ENCODE assay signal across 8 cellular contexts in the genomic region with DNA sequence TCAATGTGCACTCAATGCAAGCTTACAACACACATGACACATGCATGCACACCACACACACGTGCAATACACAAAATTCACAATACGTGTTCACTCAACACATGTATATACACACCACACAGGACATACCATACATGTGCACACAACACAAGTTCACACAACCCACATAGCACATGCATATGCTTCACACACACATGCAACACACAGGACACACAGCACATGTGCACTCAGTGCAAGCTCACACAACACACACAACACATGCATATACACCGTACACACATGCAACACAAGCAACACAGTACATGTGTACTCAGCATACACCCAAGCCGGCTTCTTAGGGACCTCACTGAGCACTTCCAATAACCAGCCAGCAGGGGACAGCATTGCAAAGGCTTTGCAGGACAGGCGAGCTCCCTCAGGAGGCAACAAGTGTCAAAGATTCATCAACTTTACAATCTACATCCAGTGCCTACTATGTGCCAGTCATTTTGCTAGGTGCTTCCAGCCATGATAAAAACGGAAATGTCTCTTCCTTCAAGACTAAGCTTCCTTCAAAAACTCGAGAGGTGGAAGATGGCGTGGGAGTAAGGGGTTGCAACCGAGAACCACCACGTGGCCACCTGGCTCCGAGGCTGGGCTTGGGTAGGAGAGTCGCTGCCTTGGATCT.
DNase-seq lines count a peak whose midpoint lies in the region; ATAC-seq and TF ChIP-seq lines count a peak whose summit lies in the region.

No MANE protein-coding gene starts in this region.

- intact Hi-C loops in naive thymus-derived CD4-positive, alpha-beta T cell (cut with micrococcal nuclease): loop anchor here (1.0 to 10.0 kb wide), 7 partner anchors 29 to 593 kb away; no protein-coding TSS in a partner anchor

- H3K27ac ChIP-seq in OCI-LY1 (ENCODE audit: low read depth, low read length, poor library complexity, severe bottlenecking): no peak overlapping the region
- H3K27ac ChIP-seq in naive thymus-derived CD4-positive, alpha-beta T cell (ENCODE audit: low read depth, low read length): no peak overlapping the region

- no peaks in the 10 kb centered on the region for H3K36me3 Mint-ChIP-seq in naive thymus-derived CD4-positive, alpha-beta T cell

- H3K9me3 ChIP-seq in OCI-LY1 (ENCODE audit: low read length): no peaks in the 10 kb centered on the region
- no peaks in the 10 kb centered on the region for H3K9me3 ChIP-seq in naive thymus-derived CD4-positive, alpha-beta T cell (ENCODE audit: control insufficient read depth in 2 of 3, low read length in 3 of 3)

- no peaks in the 10 kb centered on the region for H3K27me3 ChIP-seq in OCI-LY1 (ENCODE audit: insufficient read depth, low read length)
- H3K27me3 ChIP-seq in naive thymus-derived CD4-positive, alpha-beta T cell (ENCODE audit: control insufficient read depth in 2 of 2, insufficient read depth in 2 of 2, low read length in 2 of 2): no peaks in the 10 kb centered on the region

- POLR2A ChIA-PET in naive thymus-derived CD4-positive, alpha-beta T cell (lab: Charles Lee): interaction anchor here (0.5 to 0.8 kb wide), 3 partner anchors 349 to 485 kb away, joined by 3 read pairs; no protein-coding TSS in a partner anchor

- peak; percentile 97 for TF ChIP-seq CTCF in OCI-LY1 (IDR thresholded peaks at IDR 0.05; ENCODE audit: low read length)

- no peaks in the 10 kb centered on the region for H4K20me1 ChIP-seq in OCI-LY1 (ENCODE audit: insufficient read depth, low read length)

- no peak for TF ChIP-seq POLR2A in erythroblast (IDR thresholded peaks at IDR 0.05; ENCODE audit: low read length)

- no peaks in the 10 kb centered on the region for H3K9me2 ChIP-seq in OCI-LY1 (ENCODE audit: low read depth, low read length)

- H3K9me3 Mint-ChIP-seq in naive thymus-derived CD4-positive, alpha-beta T cell: peaks cover 0 to 3% (median 0%) of the 10 kb centered on the region in 11 donors

- H3K79me2 ChIP-seq in OCI-LY1 (ENCODE audit: insufficient read depth, low read length): no peaks in the 10 kb centered on the region

- CTCF ChIA-PET in naive thymus-derived CD4-positive, alpha-beta T cell (lab: Charles Lee): interaction anchor here (0.6 to 3.5 kb wide), 18 partner anchors 9 to 593 kb away, joined by 3 to 19 read pairs (median 4); no protein-coding TSS in a partner anchor

- DNase-seq in Ammon's horn (ENCODE audit: low spot score): peak; percentile 88
- peak; percentile 72 for DNase-seq in activated CD8-positive, alpha-beta memory T cell treated with anti-CD3 and anti-CD28 coated beads, Interleukin-2, amount 50 U/mL, for 4 hours
- DNase-seq in erythroblast (lab: John Stamatoyannopoulos, UW): peak; percentile 74 to 87
- peak; percentile 45 to 81 (median 72) for DNase-seq in naive thymus-derived CD4-positive, alpha-beta T cell
- DNase-seq in stimulated activated CD8-positive, alpha-beta memory T cell treated with anti-CD3 and anti-CD28 coated beads, Interleukin-7, amount 100 ng/mL, for 48 hours (ENCODE audit: extremely low read depth in 1 of 2, low read depth in 1 of 2): peak; percentile 30 to 51

- no peak overlapping the region for H3K4me2 ChIP-seq in OCI-LY1 (ENCODE audit: low read length)

- ATAC-seq in GM18909 (IDR thresholded peaks at IDR 0.05; ENCODE audit: poor library complexity, unreplicated experiment): peak; percentile 77
- ATAC-seq in HG03457 (IDR thresholded peaks at IDR 0.05; ENCODE audit: unreplicated experiment): peak; percentile 67
- peak; percentile 86 for ATAC-seq in naive thymus-derived CD4-positive, alpha-beta T cell

- H3K27me3 Mint-ChIP-seq in naive thymus-derived CD4-positive, alpha-beta T cell: peaks cover 55 to 79% (median 62%) of the 10 kb centered on the region in 5 donors

- H3K36me3 ChIP-seq in OCI-LY1 (ENCODE audit: insufficient read depth, low read length): no peaks in the 10 kb centered on the region
- no peaks in the 10 kb centered on the region for H3K36me3 ChIP-seq in naive thymus-derived CD4-positive, alpha-beta T cell (ENCODE audit: control insufficient read depth in 2 of 3, insufficient read depth in 3 of 3, low read length in 3 of 3)

- H3K4me3 Mint-ChIP-seq in naive thymus-derived CD4-positive, alpha-beta T cell: no peak overlapping the region

- H3K4me1 ChIP-seq in OCI-LY1 (ENCODE audit: insufficient read depth, low read length, severe bottlenecking): no peaks in the 10 kb centered on the region
- H3K4me1 ChIP-seq in naive thymus-derived CD4-positive, alpha-beta T cell (ENCODE audit: control insufficient read depth in 2 of 2, insufficient read depth in 2 of 2, low read length in 2 of 2): peaks cover 0 to 4% of the 10 kb centered on the region in 2 donors

- no peak overlapping the region for H3K4me3 ChIP-seq in OCI-LY1 (ENCODE audit: low read depth, low read length, poor library complexity, severe bottlenecking)
- H3K4me3 ChIP-seq in naive thymus-derived CD4-positive, alpha-beta T cell (ENCODE audit: low read length): no peak overlapping the region

- peak overlapping the region in 1 of 9 donors; percentile 16 for H3K27ac Mint-ChIP-seq in naive thymus-derived CD4-positive, alpha-beta T cell

- H3K4me1 Mint-ChIP-seq in naive thymus-derived CD4-positive, alpha-beta T cell: peaks cover 5 to 16% (median 11%) of the 10 kb centered on the region in 7 donors

- H2AFZ ChIP-seq in OCI-LY1 (ENCODE audit: low read length): no peak overlapping the region

- no peaks in the 10 kb centered on the region for H3F3A ChIP-seq in OCI-LY1 (ENCODE audit: insufficient read depth, low read length)

- H3K9ac ChIP-seq in OCI-LY1 (ENCODE audit: low read length): no peak overlapping the region
